10 cellular contexts compared by ENCODE assay signal in genomic region chr6:138545621-138545980, GRCh38. TPM values are rescaled to one million over a fixed set of nuclear protein-coding genes. Genes with fewer than 3 reads are reported as not detected.
DNase-seq lines count a peak whose midpoint lies in the region; ATAC-seq and TF ChIP-seq lines count a peak whose summit lies in the region.
"Had no signal": no experiment of that assay in that cellular context is flagged by ENCODE, and none has a peak within 500 bp of the region (broad histone marks: within the 10 kb centered on the region; RNA-seq: fewer than 3 reads in every experiment).

No MANE protein-coding gene starts in this region.

- H2AK5ac ChIP-seq in H9 (ENCODE audit: insufficient read length, low read length), result no peak overlapping the region

- ATAC-seq in SK-N-SH treated with all-trans-retinoic acid at 6 μM for 48 hours (no peak; the same call in 2 of the 3 replicates), GM21717 (IDR thresholded peaks at IDR 0.05; ENCODE audit: unreplicated experiment) (no peak)

- H3K79me2 ChIP-seq in H9 (ENCODE audit: insufficient read depth, low read length), result no peaks in the 10 kb centered on the region; the same call in 1 of the 2 replicates

- TF ChIP-seq CTCF in H9 (conservative IDR thresholded peaks at IDR 0.05) (no peak), chondrocyte (IDR thresholded peaks at IDR 0.05) (no peak)

- H2BK5ac ChIP-seq in H9 (ENCODE audit: insufficient read length, low read length), result no peak overlapping the region

- H3K4me3 ChIP-seq in skeletal muscle cell (ENCODE audit: low read depth, low read length), result peak overlapping the region; percentile 46

- H3K56ac ChIP-seq in H9 (ENCODE audit: insufficient read length, low read depth, low read length), result no peak overlapping the region

- H3K9me3 Mint-ChIP-seq in H9 (no peaks in the 10 kb centered on the region), chondrocyte (ENCODE audit: low read depth) (no peaks in the 10 kb centered on the region)

- H2AFZ ChIP-seq in H9 (ENCODE audit: low read length), result no peak overlapping the region

- no peaks in the 10 kb centered on the region for H3K9me3 ChIP-seq in H9 (ENCODE audit: control insufficient read depth, low read depth, low read length)

- no peak overlapping the region for H3K18ac ChIP-seq in H9 (ENCODE audit: insufficient read length, low read depth, low read length)

- H3K14ac ChIP-seq in H9 (ENCODE audit: insufficient read depth, low read length), result no peak overlapping the region

- no peak overlapping the region for H2BK12ac ChIP-seq in H9 (ENCODE audit: insufficient read length, low read depth, low read length)

- H2BK20ac ChIP-seq in H9 (ENCODE audit: low read depth, low read length, poor library complexity, severe bottlenecking), result no peak overlapping the region

- H4K8ac ChIP-seq in H9 (replicated peaks; ENCODE audit: insufficient read length, low read depth, low read length), result no peak overlapping the region

- H3K4me2 ChIP-seq in H9 (ENCODE audit: insufficient read depth, insufficient read length, low read length), result no peak overlapping the region

- H3K4me1 Mint-ChIP-seq in H9 (peaks cover 44 to 52% of the 10 kb centered on the region in 2 experiments), chondrocyte (ENCODE audit: low read depth) (peaks cover 56% of the 10 kb centered on the region)

- no peak overlapping the region for H2BK120ac ChIP-seq in H9 (ENCODE audit: low read depth, low read length, poor library complexity, severe bottlenecking)

- H4K5ac ChIP-seq in H9 (ENCODE audit: insufficient read length, low read depth, low read length), result no peak overlapping the region

- H3K27me3 Mint-ChIP-seq in H9 (ENCODE audit: low read depth), result no peaks in the 10 kb centered on the region
- H3K27me3 Mint-ChIP-seq in chondrocyte (ENCODE audit: low read depth), result no peaks in the 10 kb centered on the region

- peaks cover 10% of the 10 kb centered on the region; the same call in 1 of the 2 replicates for H3K4me1 ChIP-seq in H9 (ENCODE audit: insufficient read depth, low read length)

- no peaks in the 10 kb centered on the region for H4K20me1 ChIP-seq in H9 (ENCODE audit: control insufficient read depth, insufficient read depth, insufficient read length)

- no peak overlapping the region for H3K4ac ChIP-seq in H9 (ENCODE audit: low read depth, low read length)

- peak; percentile 86 for DNase-seq in H9
- DNase-seq in chondrocyte (ENCODE audit: low spot score), result no peak
- peak; percentile 73 for DNase-seq in iris pigment epithelial cell (ENCODE audit: low read depth)
- DNase-seq in skeletal muscle cell (ENCODE audit: low read depth), result no peak
- DNase-seq in H4 (ENCODE audit: low spot score), result no peak
- DNase-seq in midbrain (lab: John Stamatoyannopoulos, UW), result no peak
- DNase-seq: NCI-H2029 treated with DMSO at 0.1 percent for 48 hours had no signal

- H3K79me1 ChIP-seq in H9 (ENCODE audit: insufficient read depth, low read depth, low read length, poor library complexity, severe bottlenecking), result no peaks in the 10 kb centered on the region

- H3K23ac ChIP-seq in H9 (ENCODE audit: insufficient read length, low read depth, low read length), result no peak overlapping the region

- no peaks in the 10 kb centered on the region for H3K36me3 Mint-ChIP-seq in H9 (ENCODE audit: insufficient read depth in 1 of 3, low read depth in 3 of 3)
- H3K36me3 Mint-ChIP-seq in chondrocyte (ENCODE audit: low read depth), result no peaks in the 10 kb centered on the region

- H3K27me3 ChIP-seq in H9 (ENCODE audit: insufficient read depth, low read length), result no peaks in the 10 kb centered on the region

- peak overlapping the region; percentile 31 to 33; a peak in 3 of 5 replicates for H3K4me3 Mint-ChIP-seq in H9
- H3K4me3 Mint-ChIP-seq in chondrocyte (ENCODE audit: unreplicated experiment), result peak overlapping the region; percentile 79

- WGBS in H9 (ENCODE audit: extremely low coverage, insufficient read length, low lambda C conversion rate), result no CpG with 5 or more reads among the region's 6 CpGs

- no peak overlapping the region for H4K91ac ChIP-seq in H9 (ENCODE audit: insufficient read length, low read depth, low read length)

- no peak overlapping the region for H3K27ac ChIP-seq in H9 (ENCODE audit: insufficient read length, low read depth, low read length)
- H3K27ac ChIP-seq: VCaP had no signal

- H3K9ac ChIP-seq in H9 (ENCODE audit: extremely low read depth, insufficient read length, low read length), result no peak overlapping the region

- H3K27ac Mint-ChIP-seq in H9, result peak overlapping the region; percentile 74 to 91 (median 77); a peak in 6 of 7 replicates
- H3K27ac Mint-ChIP-seq in chondrocyte (ENCODE audit: unreplicated experiment), result peak overlapping the region; percentile 93

- no peak overlapping the region for H2BK15ac ChIP-seq in H9 (ENCODE audit: low read depth, low read length)

- no peak overlapping the region for H3T11ph ChIP-seq in H9 (ENCODE audit: low read length)

- H3K23me2 ChIP-seq in H9 (ENCODE audit: insufficient read length, low read depth, low read length, poor library complexity, severe bottlenecking), result no peaks in the 10 kb centered on the region

TF ChIP-seq in SK-N-SH treated with all-trans-retinoic acid at 6 μM for 48 hours, 23 proteins besides CTCF, POLR2A, EP300 and RAD21:
- no peak for TF ChIP-seq ZNF8 (CRISPR knock-in tag; IDR thresholded peaks at IDR 0.05)
- no peak for TF ChIP-seq SNAI2 (CRISPR knock-in tag; IDR thresholded peaks at IDR 0.05)
- TF ChIP-seq GLIS3 (CRISPR knock-in tag; IDR thresholded peaks at IDR 0.05), result no peak
- no peak for TF ChIP-seq ZFP30 (CRISPR knock-in tag; IDR thresholded peaks at IDR 0.05)
- no peak for TF ChIP-seq ZC3H10 (CRISPR knock-in tag; IDR thresholded peaks at IDR 0.05)
- no peak for TF ChIP-seq ARNTL (CRISPR knock-in tag; IDR thresholded peaks at IDR 0.05; ENCODE audit: borderline replicate concordance, low read depth)

RNA-seq across cellular contexts. Expression of gene NHSL1, which starts 46.3 kb away (rescaled TPM):
- 28.7 and 30.8 TPM in 2 replicates for total RNA-seq in H9 (2021)
- total RNA-seq in chondrocyte, result 17.2 to 23.7 TPM (median 23.4 TPM) in 3 replicates
- 3.1 and 4.4 TPM in 2 replicates for total RNA-seq in H4 (2014; rRNA removed; shearing (Covaris generic))

Comparison
In these comparisons a context has a peak if more than half of its experiments do, and no peak if none do; other contexts are left out.
1. DNase-seq: peak in H9 (single experiment) and iris pigment epithelial cell (single experiment); none in chondrocyte (single experiment), skeletal muscle cell (single experiment), H4 (single experiment) and midbrain (single experiment).